ENCODE assay signal across 9 cellular contexts in the genomic region with DNA sequence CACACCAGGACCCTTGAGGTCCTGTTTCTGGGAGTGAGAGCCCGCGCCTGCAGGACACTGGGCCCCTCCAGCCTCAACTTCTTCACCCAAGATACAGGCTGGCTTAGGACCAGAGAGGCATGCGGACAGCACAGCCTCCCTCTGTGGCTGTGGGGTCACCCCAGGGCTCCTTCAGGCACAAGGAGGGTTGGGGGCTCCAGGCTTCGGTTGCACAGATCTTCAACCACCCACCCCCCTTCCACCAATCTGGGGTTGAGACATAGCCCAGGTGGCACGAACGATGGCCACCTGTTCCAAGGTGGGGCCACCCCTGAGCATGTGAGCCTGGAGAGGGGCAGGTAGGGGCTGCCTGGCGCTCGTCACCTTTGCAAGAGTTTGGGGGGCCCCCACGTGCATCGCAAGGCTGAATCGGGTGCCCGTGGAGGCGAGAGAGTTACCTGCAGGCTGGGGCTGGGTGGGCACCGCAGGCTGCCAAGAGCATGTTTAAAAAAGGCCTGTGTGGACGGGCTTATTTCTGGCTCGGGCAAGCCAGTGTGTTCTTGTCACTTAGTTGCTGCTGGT. TPM values are rescaled to one million over a fixed set of nuclear protein-coding genes. Genes with fewer than 3 reads are reported as not detected.
DNase-seq lines count a peak whose midpoint lies in the region; ATAC-seq, FAIRE-seq and TF ChIP-seq lines count a peak whose summit lies in the region.
"Had no signal": no experiment of that assay in that cellular context is flagged by ENCODE, and none has a peak within 500 bp of the region (broad histone marks: within the 10 kb centered on the region; RNA-seq: fewer than 3 reads in every experiment).

No MANE protein-coding gene starts in this region.

- H3K27ac ChIP-seq in DOHH2 (ENCODE audit: low read depth, low read length), result no peak overlapping the region
- H3K27ac ChIP-seq in RWPE2 (ENCODE audit: poor library complexity, severe bottlenecking), result peak overlapping the region; percentile 54
- peak overlapping the region; percentile 54 for H3K27ac ChIP-seq in fibroblast of lung (ENCODE audit: insufficient read depth, low read length)
- no peak overlapping the region for H3K27ac ChIP-seq in prostate gland

- H3F3A ChIP-seq in DOHH2 (ENCODE audit: control insufficient read depth, insufficient read depth), result peaks cover 12% of the 10 kb centered on the region

- DNase-seq in RWPE2 (ENCODE audit: low spot score) (no peak), fibroblast of lung (ENCODE audit: low read depth in 2 of 2) (no peak), prostate gland (ENCODE audit: low spot score) (no peak), GM19239 (ENCODE audit: insufficient read length, low spot score) (no peak), occipital lobe (lab: John Stamatoyannopoulos, UW) (no peak), D341Med (ENCODE audit: low spot score) (no peak)
- DNase-seq: NCI-H510A treated with DMSO at 0.1 percent for 48 hours had no signal

- H3K79me2 ChIP-seq in DOHH2 (ENCODE audit: control insufficient read depth, low read length) (no peaks in the 10 kb centered on the region), fibroblast of lung (ENCODE audit: control insufficient read depth, insufficient read depth, low read length) (peaks cover 51% of the 10 kb centered on the region)

- H3K4me2 ChIP-seq in DOHH2 (ENCODE audit: low read length), result peak overlapping the region; percentile 44
- peak overlapping the region; percentile 81 for H3K4me2 ChIP-seq in fibroblast of lung (ENCODE audit: extremely low read depth, insufficient read depth, low read length)

- H2AFZ ChIP-seq in fibroblast of lung (ENCODE audit: low read length), result no peak overlapping the region

- H3K4me1 ChIP-seq in DOHH2 (ENCODE audit: control insufficient read depth, low read length) (peaks cover 12% of the 10 kb centered on the region), RWPE2 (ENCODE audit: insufficient read depth, poor library complexity, severe bottlenecking) (no peaks in the 10 kb centered on the region), fibroblast of lung (ENCODE audit: control insufficient read depth, extremely low read depth, insufficient read depth, low read length) (peaks cover 5% of the 10 kb centered on the region), prostate gland (replicated peaks) (peaks cover 9% of the 10 kb centered on the region)

- H4K20me1 ChIP-seq in DOHH2 (ENCODE audit: control insufficient read depth, insufficient read depth, low read depth, low read length) (peaks cover 6% of the 10 kb centered on the region; the same call in 1 of the 2 replicates), fibroblast of lung (ENCODE audit: control insufficient read depth, extremely low read depth, insufficient read depth, low read length) (no peaks in the 10 kb centered on the region)

- ATAC-seq in RWPE2 (ENCODE audit: low read depth) (no peak), HG03521 (IDR thresholded peaks at IDR 0.05; ENCODE audit: unreplicated experiment) (no peak)

- no peaks in the 10 kb centered on the region for H3K9me2 ChIP-seq in DOHH2 (replicated peaks; ENCODE audit: control insufficient read depth, low read length)

- H3K27me3 ChIP-seq in DOHH2 (ENCODE audit: control insufficient read depth, low read length) (peaks cover 24% of the 10 kb centered on the region), RWPE2 (ENCODE audit: insufficient read depth, poor library complexity, severe bottlenecking) (no peaks in the 10 kb centered on the region), fibroblast of lung (ENCODE audit: control insufficient read depth, insufficient read depth, low read length) (no peaks in the 10 kb centered on the region), prostate gland (replicated peaks; ENCODE audit: insufficient read depth) (no peaks in the 10 kb centered on the region)

- H3K9ac ChIP-seq in fibroblast of lung (ENCODE audit: insufficient read depth, low read length), result peak overlapping the region; percentile 66

- H3K36me3 ChIP-seq in DOHH2 (ENCODE audit: control insufficient read depth, low read length) (peaks cover 12% of the 10 kb centered on the region), RWPE2 (ENCODE audit: low read depth) (no peaks in the 10 kb centered on the region), fibroblast of lung (ENCODE audit: control insufficient read depth, insufficient read depth, low read length) (no peaks in the 10 kb centered on the region), prostate gland (no peaks in the 10 kb centered on the region)

- TF ChIP-seq CTCF in DOHH2 (IDR thresholded peaks at IDR 0.05; ENCODE audit: low read depth, low read length, poor library complexity, severe bottlenecking) (no peak), RWPE2 (IDR thresholded peaks at IDR 0.05; ENCODE audit: poor library complexity, severe bottlenecking) (no peak), fibroblast of lung (conservative IDR thresholded peaks at IDR 0.05 in 1 of 2, IDR thresholded peaks at IDR 0.05 in 1 of 2; ENCODE audit: low read depth in 1 of 2, low read length in 2 of 2) (no peak), prostate gland (IDR thresholded peaks at IDR 0.05) (no peak)

- no peak for FAIRE-seq in GM19239 (lab: Jason Lieb, UNC)

- H3K9me3 ChIP-seq in DOHH2 (ENCODE audit: control insufficient read depth, insufficient read depth, low read length) (no peaks in the 10 kb centered on the region), RWPE2 (ENCODE audit: severe bottlenecking) (peaks cover 2% of the 10 kb centered on the region), fibroblast of lung (ENCODE audit: control insufficient read depth, insufficient read depth, low read depth, low read length) (no peaks in the 10 kb centered on the region), prostate gland (no peaks in the 10 kb centered on the region)

- H3K4me3 ChIP-seq in DOHH2 (ENCODE audit: low read length) (peak overlapping the region; percentile 54; the same call in 1 of the 2 replicates), RWPE2 (ENCODE audit: severe bottlenecking) (peak overlapping the region; percentile 99), fibroblast of lung (replicated peaks in 1 of 4; ENCODE audit: control extremely low read depth in 1 of 4, insufficient read depth in 1 of 4, low read depth in 3 of 4, low read length in 4 of 4) (peak overlapping the region; percentile 60 to 82 (median 78)), prostate gland (peak overlapping the region; percentile 82 to 99)

- intact Hi-C loops in prostate gland (cut with DNase I), result loop anchor here (5.0 kb wide), 1 partner anchor 50 kb away; the partner anchor contains the start of gene DGCR8

- WGBS in prostate gland, result 25% methylated on average over 16 of the region's 16 CpGs

- no peak for TF ChIP-seq POLR2A in prostate gland (IDR thresholded peaks at IDR 0.05)

RNA-seq across cellular contexts. Expression of gene ZDHHC8, which starts 1.2 kb away (rescaled TPM):
- 2.8 and 6.6 TPM in 2 replicates for total RNA-seq in fibroblast of lung
- polyA plus RNA-seq in fibroblast of lung, result 26.2 and 31.3 TPM in 2 replicates
- polyA plus RNA-seq in fibroblast of lung (2012), result 42.0 and 49.0 TPM in 2 replicates
- polyA minus RNA-seq in fibroblast of lung (ENCODE audit: low replicate concordance), result 111 and 114 TPM in 2 replicates
- total RNA-seq in prostate gland, result 10 to 100 TPM; 14.1 to 36.6 TPM
- 3.3 TPM for total RNA-seq in occipital lobe

RNA-seq across cellular contexts. Expression of gene TRMT2A, which starts 15.7 kb away (rescaled TPM):
- total RNA-seq in fibroblast of lung (38.8 and 52.2 TPM in 2 replicates), prostate gland (100 to 1,000 TPM in 1 of 2 donors, 10 to 100 TPM in 1; 65.8 to 123 TPM), occipital lobe (25.9 TPM)
- 12.9 and 13.5 TPM in 2 replicates for polyA plus RNA-seq in fibroblast of lung
- 23.8 and 28.5 TPM in 2 replicates for polyA plus RNA-seq in fibroblast of lung (2012)
- 28.7 and 36.2 TPM in 2 replicates for polyA minus RNA-seq in fibroblast of lung (ENCODE audit: low replicate concordance)

RNA-seq across cellular contexts. Expression of gene RANBP1, which starts 16.9 kb away (rescaled TPM):
- total RNA-seq in fibroblast of lung (87.8 and 88.5 TPM in 2 replicates), prostate gland (100 to 1,000 TPM; 108 to 204 TPM), occipital lobe (90.6 TPM)
- 178 and 362 TPM in 2 replicates for polyA plus RNA-seq in fibroblast of lung
- polyA plus RNA-seq in fibroblast of lung (2012), result 127 and 235 TPM in 2 replicates
- 95.9 and 194 TPM in 2 replicates for polyA minus RNA-seq in fibroblast of lung (ENCODE audit: low replicate concordance)

RNA-seq across cellular contexts. Expression of gene CCDC188, which starts 18.1 kb away (rescaled TPM):
- total RNA-seq in fibroblast of lung (0.33 TPM in 1 of 2 replicates, not detected in the other), prostate gland (1 to 10 TPM in 1 of 2 donors, not detected in 1; 1.2 TPM), occipital lobe (not detected)
- 0.37 and 0.59 TPM in 2 replicates for polyA plus RNA-seq in fibroblast of lung
- polyA plus RNA-seq in fibroblast of lung (2012), result 0.96 and 2.0 TPM in 2 replicates
- not detected in 2 replicates for polyA minus RNA-seq in fibroblast of lung (ENCODE audit: low replicate concordance)

RNA-seq across cellular contexts. Expression of gene DGCR8, which starts 52.7 kb away (rescaled TPM):
- 21.3 and 26.2 TPM in 2 replicates for total RNA-seq in fibroblast of lung
- polyA plus RNA-seq in fibroblast of lung, result 18.8 and 21.6 TPM in 2 replicates
- 16.4 and 19.0 TPM in 2 replicates for polyA plus RNA-seq in fibroblast of lung (2012)
- polyA minus RNA-seq in fibroblast of lung (ENCODE audit: low replicate concordance), result 22.8 and 47.0 TPM in 2 replicates
- 10 to 100 TPM; 20.9 to 47.6 TPM for total RNA-seq in prostate gland
- 37.0 TPM for total RNA-seq in occipital lobe

Comparison
In these comparisons a context has a peak if more than half of its experiments do, and no peak if none do; other contexts are left out.
1. H3K27ac ChIP-seq: peak in RWPE2 (single experiment) and fibroblast of lung (single experiment); none in DOHH2 (single experiment) and prostate gland (0 of 2).
2. Peak in every context shown above with its lines, with median percentiles within 50 percentile points of each other: H3K4me3 ChIP-seq.